In the genomic region with DNA sequence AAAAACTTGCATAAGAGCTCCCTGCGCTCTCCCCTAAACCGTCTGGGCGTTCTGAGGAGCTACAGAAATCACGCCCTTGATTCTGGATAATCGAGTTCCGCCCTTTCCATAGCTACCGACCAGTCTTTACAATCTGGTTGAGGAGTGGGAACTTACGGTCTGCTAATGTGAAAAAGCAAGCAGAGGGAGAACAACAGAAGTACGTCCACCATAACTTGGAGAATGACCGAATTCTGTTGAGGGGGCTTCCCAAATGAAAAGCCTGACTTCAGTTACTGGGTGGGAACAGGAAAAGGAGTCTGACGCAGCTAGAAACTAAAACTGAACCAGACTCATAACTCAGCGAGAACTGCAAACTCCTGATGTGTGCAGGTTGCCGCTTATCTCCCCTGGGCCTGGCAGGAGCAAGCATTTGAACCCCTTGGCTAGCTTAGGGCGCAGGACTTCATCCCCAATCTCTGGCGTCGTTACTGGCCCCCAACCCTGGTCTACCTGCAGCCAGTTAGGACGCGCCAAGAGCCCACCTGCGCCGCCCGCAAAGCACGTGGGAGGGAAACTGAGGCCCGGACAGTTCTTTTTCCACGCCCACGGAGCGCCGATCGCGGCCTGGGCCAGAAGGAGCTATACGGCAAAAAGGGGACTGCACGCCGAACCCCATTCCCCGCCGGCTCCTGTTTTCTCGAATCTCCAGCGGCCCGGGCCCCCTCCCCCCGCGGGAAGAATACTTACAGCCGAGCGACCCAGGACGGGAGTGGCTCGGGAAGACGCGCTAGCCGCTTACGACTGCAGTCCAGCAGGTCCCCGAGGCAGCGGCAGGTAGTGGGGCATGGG, we compare ENCODE assay signal across 8 cellular contexts. TPM values are rescaled to one million over a fixed set of nuclear protein-coding genes. Genes with fewer than 3 reads are reported as not detected.
DNase-seq lines count a peak whose midpoint lies in the region; ATAC-seq, FAIRE-seq and TF ChIP-seq lines count a peak whose summit lies in the region.

No MANE protein-coding gene starts in this region.

- H3K36me3 Mint-ChIP-seq in naive thymus-derived CD4-positive, alpha-beta T cell = no peaks in the 10 kb centered on the region

- H3K9me2 ChIP-seq in Karpas-422 (replicated peaks; ENCODE audit: insufficient read depth, low read length) = no peaks in the 10 kb centered on the region

- H3K4me2 ChIP-seq in Karpas-422 (ENCODE audit: low read depth, low read length, poor library complexity, severe bottlenecking) = no peak overlapping the region

- H3K4me3 ChIP-seq in gastroesophageal sphincter = peak overlapping the region; percentile 81 to 83
- H3K4me3 ChIP-seq in ovary = peak overlapping the region; percentile 85
- no peak overlapping the region for H3K4me3 ChIP-seq in naive thymus-derived CD4-positive, alpha-beta T cell (ENCODE audit: low read length)
- no peak overlapping the region for H3K4me3 ChIP-seq in Karpas-422 (ENCODE audit: low read length)

- no peak overlapping the region for H3K9ac ChIP-seq in Karpas-422 (ENCODE audit: low read length)

- ATAC-seq in HG03095 (IDR thresholded peaks at IDR 0.05; ENCODE audit: unreplicated experiment) (peak; percentile 40), gastroesophageal sphincter (peak; percentile 20)
- ATAC-seq in naive thymus-derived CD4-positive, alpha-beta T cell = no peak

- CTCF ChIA-PET in naive thymus-derived CD4-positive, alpha-beta T cell (lab: Charles Lee) = no interaction called here

- H3K9me3 ChIP-seq in gastroesophageal sphincter (no peaks in the 10 kb centered on the region), ovary (no peaks in the 10 kb centered on the region), Karpas-422 (ENCODE audit: low read length) (no peaks in the 10 kb centered on the region)
- H3K9me3 ChIP-seq in naive thymus-derived CD4-positive, alpha-beta T cell (ENCODE audit: control insufficient read depth in 2 of 3, low read length in 3 of 3) = no peaks in the 10 kb centered on the region

- H3K4me1 Mint-ChIP-seq in naive thymus-derived CD4-positive, alpha-beta T cell = peaks cover 0 to 1% (median 0%) of the 10 kb centered on the region in 7 donors

- H3K27me3 Mint-ChIP-seq in naive thymus-derived CD4-positive, alpha-beta T cell = peaks cover 30 to 48% (median 41%) of the 10 kb centered on the region in 5 donors

- H3K4me1 ChIP-seq in gastroesophageal sphincter = peaks cover 5 to 37% (median 6%) of the 10 kb centered on the region in 3 donors
- H3K4me1 ChIP-seq in ovary (ENCODE audit: insufficient read depth) = no peaks in the 10 kb centered on the region
- H3K4me1 ChIP-seq in naive thymus-derived CD4-positive, alpha-beta T cell (ENCODE audit: control insufficient read depth in 2 of 2, insufficient read depth in 2 of 2, low read length in 2 of 2) = no peaks in the 10 kb centered on the region
- no peaks in the 10 kb centered on the region for H3K4me1 ChIP-seq in Karpas-422 (ENCODE audit: low read length)

- H3K36me3 ChIP-seq in gastroesophageal sphincter (no peaks in the 10 kb centered on the region), ovary (no peaks in the 10 kb centered on the region), Karpas-422 (ENCODE audit: insufficient read depth, low read length) (no peaks in the 10 kb centered on the region)
- H3K36me3 ChIP-seq in naive thymus-derived CD4-positive, alpha-beta T cell (ENCODE audit: control insufficient read depth in 2 of 3, insufficient read depth in 3 of 3, low read length in 3 of 3) = no peaks in the 10 kb centered on the region

- WGBS in gastroesophageal sphincter (ENCODE audit: low coverage in 1 of 2), 2 donors = 1 to 2% methylated on average over 10 to 11 of the region's 49 CpGs
- 0 to 1% (median 1%) methylated on average over 47 to 49 of the region's 49 CpGs for WGBS in ovary, 3 donors

- intact Hi-C loops in ovary (cut with DNase I) = no loop called here
- intact Hi-C loops in naive thymus-derived CD4-positive, alpha-beta T cell (cut with micrococcal nuclease) = no loop called here

- no peaks in the 10 kb centered on the region for H3K27me3 ChIP-seq in gastroesophageal sphincter
- no peaks in the 10 kb centered on the region for H3K27me3 ChIP-seq in ovary
- H3K27me3 ChIP-seq in naive thymus-derived CD4-positive, alpha-beta T cell (ENCODE audit: control insufficient read depth in 2 of 2, insufficient read depth in 2 of 2, low read length in 2 of 2) = peaks cover 0 to 3% of the 10 kb centered on the region in 2 donors
- no peaks in the 10 kb centered on the region for H3K27me3 ChIP-seq in Karpas-422 (ENCODE audit: low read length)

- no peak overlapping the region for H2AFZ ChIP-seq in Karpas-422 (ENCODE audit: low read length)

- H3K27ac ChIP-seq in gastroesophageal sphincter (peak overlapping the region; percentile 93 to 99 (median 97)), ovary (peak overlapping the region; percentile 98 to 99), Karpas-422 (ENCODE audit: low read length) (no peak overlapping the region)
- no peak overlapping the region for H3K27ac ChIP-seq in naive thymus-derived CD4-positive, alpha-beta T cell (ENCODE audit: low read depth, low read length)

- TF ChIP-seq EP300 in gastroesophageal sphincter (IDR thresholded peaks at IDR 0.05) (no peak), ovary (IDR thresholded peaks at IDR 0.05) (no peak)

- POLR2A ChIA-PET in naive thymus-derived CD4-positive, alpha-beta T cell (lab: Charles Lee) = no interaction called here

- TF ChIP-seq POLR2A in GM12892 (IDR thresholded peaks at IDR 0.05; ENCODE audit: low read depth, low read length) (no peak), gastroesophageal sphincter (IDR thresholded peaks at IDR 0.05) (peak in 1 of 2 donors; percentile 36), ovary (IDR thresholded peaks at IDR 0.05) (peak; percentile 38)

- in situ Hi-C loops in SK-MEL-5 (cut with HindIII; ENCODE audit: low pct_unique_long_range_greater_than_20kb, low sequenced_read_pairs) = no loop called here

- peaks cover 0 to 13% (median 0%) of the 10 kb centered on the region in 11 donors for H3K9me3 Mint-ChIP-seq in naive thymus-derived CD4-positive, alpha-beta T cell

- peak; percentile 13 for DNase-seq in GM12892 (ENCODE audit: insufficient read length)
- peak; percentile 53 for DNase-seq in SK-MEL-5 (ENCODE audit: low read depth, low spot score)
- DNase-seq in ovary = peak in 4 of 5 donors; percentile 52 to 71 (median 59)
- no peak for DNase-seq in naive thymus-derived CD4-positive, alpha-beta T cell
- DNase-seq in Karpas-422 = no peak
- DNase-seq in NCI-H1930 (lab: John Stamatoyannopoulos, UW) = no peak

- peak; percentile 21 for FAIRE-seq in GM12892 (lab: Jason Lieb, UNC)

- TF ChIP-seq CTCF in gastroesophageal sphincter (IDR thresholded peaks at IDR 0.05) (no peak), ovary (IDR thresholded peaks at IDR 0.05) (no peak)

- no peaks in the 10 kb centered on the region for H4K20me1 ChIP-seq in Karpas-422 (ENCODE audit: insufficient read depth, low read depth, low read length)

- peak overlapping the region in 2 of 10 donors; percentile 22 to 23 for H3K4me3 Mint-ChIP-seq in naive thymus-derived CD4-positive, alpha-beta T cell

- H3K27ac Mint-ChIP-seq in naive thymus-derived CD4-positive, alpha-beta T cell = no peak overlapping the region

- H3K79me2 ChIP-seq in Karpas-422 (ENCODE audit: low read length) = no peaks in the 10 kb centered on the region

RNA-seq across cellular contexts. Expression of a gene that starts 0.8 kb away (rescaled TPM):
- 2.7 TPM for polyA plus RNA-seq in GM12892 (2012; ENCODE audit: missing spikeins)
- 7.6 and 8.9 TPM in 2 replicates for total RNA-seq in SK-MEL-5 (2014; rRNA removed; shearing (Covaris generic))
- 2.3 and 2.4 TPM in 2 replicates for polyA plus RNA-seq in SK-MEL-5 (2015; cell fraction: cytosol; rRNA removed)
- 8.1 and 19.1 TPM in 2 replicates for polyA plus RNA-seq in SK-MEL-5 (2015; cell fraction: nucleus; rRNA removed)
- 100 to 1,000 TPM in 2 of 4 donors, 10 to 100 TPM in 2; 52.7 to 170 (median 93.3) TPM for total RNA-seq in gastroesophageal sphincter
- 10 to 100 TPM; 25.2 to 59.4 (median 30.6) TPM for total RNA-seq in ovary
- 10 to 100 TPM; 23.4 to 26.3 TPM for polyA plus RNA-seq in ovary
- under 1 TPM in 1 of 5 experiments, not detected in 4; 0.24 TPM for total RNA-seq in naive thymus-derived CD4-positive, alpha-beta T cell
- not detected for polyA plus RNA-seq in naive thymus-derived CD4-positive, alpha-beta T cell
- not detected in 2 replicates for total RNA-seq in Karpas-422 (2014; rRNA removed; shearing (Covaris generic); ENCODE audit: low replicate concordance)

Comparison
In these comparisons a context has a peak if more than half of its experiments do, and no peak if none do; other contexts are left out.
1. DNase-seq: peak in GM12892 (single experiment), SK-MEL-5 (single experiment) and ovary (4 of 5); none in naive thymus-derived CD4-positive, alpha-beta T cell (0 of 9), Karpas-422 (single experiment) and NCI-H1930 (0 of 2).
2. H3K27ac ChIP-seq: peak in gastroesophageal sphincter (4 of 4) and ovary (2 of 2); none in naive thymus-derived CD4-positive, alpha-beta T cell (single experiment) and Karpas-422 (single experiment).
3. H3K4me3 ChIP-seq: peak in gastroesophageal sphincter (2 of 2) and ovary (single experiment); none in naive thymus-derived CD4-positive, alpha-beta T cell (single experiment) and Karpas-422 (single experiment).